Comparison of ENCODE assay signal across 9 cellular contexts in genomic region chr15:85010472-85011209, GRCh38. TPM values are rescaled to one million over a fixed set of nuclear protein-coding genes. Genes with fewer than 3 reads are reported as not detected.
DNase-seq lines count a peak whose midpoint lies in the region; ATAC-seq, FAIRE-seq and TF ChIP-seq lines count a peak whose summit lies in the region.
"Had no signal": no experiment of that assay in that cellular context is flagged by ENCODE, and none has a peak within 500 bp of the region (broad histone marks: within the 10 kb centered on the region; RNA-seq: fewer than 3 reads in every experiment).

No MANE protein-coding gene starts in this region.

- H3K36me3 ChIP-seq in CD8-positive, alpha-beta T cell (ENCODE audit: insufficient read depth, low read length): no peaks in the 10 kb centered on the region

- H3K4me3 Mint-ChIP-seq in CD8-positive, alpha-beta T cell: no peak overlapping the region

- TF ChIP-seq CTCF in CD8-positive, alpha-beta T cell (IDR thresholded peaks at IDR 0.05): no peak
- no peak for TF ChIP-seq CTCF in GM20000 (IDR thresholded peaks at IDR 0.05; ENCODE audit: extremely low read depth, missing control alignments)

- no peak overlapping the region for H3K27ac Mint-ChIP-seq in CD8-positive, alpha-beta T cell

- intact Hi-C loops in CD8-positive, alpha-beta T cell (cut with DNase I, micrococcal nuclease): no loop called here

- no peaks in the 10 kb centered on the region for H3K9me3 Mint-ChIP-seq in CD8-positive, alpha-beta T cell

- no peaks in the 10 kb centered on the region for H3K27me3 Mint-ChIP-seq in CD8-positive, alpha-beta T cell (ENCODE audit: low read depth)

- ATAC-seq in CD8-positive, alpha-beta T cell: no peak
- ATAC-seq in HG03097 (IDR thresholded peaks at IDR 0.05; ENCODE audit: low FRiP score, unreplicated experiment): no peak
- ATAC-seq: Panc1 had no signal

- H3K4me3 ChIP-seq in CD8-positive, alpha-beta T cell (ENCODE audit: low read depth, low read length): no peak overlapping the region

- peaks cover 3% of the 10 kb centered on the region for H3K4me1 ChIP-seq in CD8-positive, alpha-beta T cell (ENCODE audit: insufficient read depth, low read length)

- H3K27me3 ChIP-seq in CD8-positive, alpha-beta T cell (ENCODE audit: insufficient read depth, low read length): no peaks in the 10 kb centered on the region

- CTCF ChIA-PET in CD8-positive, alpha-beta T cell (lab: Charles Lee): no interaction called here

- no peak for TF ChIP-seq POLR2A in H54 (IDR thresholded peaks at IDR 0.05; ENCODE audit: low read depth, low read length)

- FAIRE-seq in H54 (lab: Jason Lieb, UNC): peak; percentile 38

- peaks cover 29% of the 10 kb centered on the region for H3K4me1 Mint-ChIP-seq in CD8-positive, alpha-beta T cell (ENCODE audit: low read depth)

- H3K27ac ChIP-seq in CD8-positive, alpha-beta T cell (ENCODE audit: low read depth, low read length): no peak overlapping the region

- no peaks in the 10 kb centered on the region for H3K36me3 Mint-ChIP-seq in CD8-positive, alpha-beta T cell

- H3K9me3 ChIP-seq in CD8-positive, alpha-beta T cell (ENCODE audit: low read length): no peaks in the 10 kb centered on the region

- POLR2A ChIA-PET in CD8-positive, alpha-beta T cell (lab: Charles Lee): interaction anchor here (1.4 kb wide), 1 partner anchor 10 kb away, joined by 4 read pairs; no protein-coding TSS in a partner anchor

- DNase-seq in H54 (ENCODE audit: insufficient read length, low spot score) (peak; percentile 7), SW480 (ENCODE audit: low spot score) (peak; percentile 36), iris pigment epithelial cell (ENCODE audit: low read depth) (peak; percentile 23), stromal cell of bone marrow (ENCODE audit: low read depth) (peak; percentile 38), NCI-H748 (lab: John Stamatoyannopoulos, UW; ENCODE audit: unreplicated experiment) (no peak), GM20000 (ENCODE audit: low spot score) (no peak)
- DNase-seq in CD8-positive, alpha-beta T cell: no peak

RNA-seq across cellular contexts. Expression of gene PDE8A, which starts 29.0 kb away (rescaled TPM):
- total RNA-seq in CD8-positive, alpha-beta T cell: 10 to 100 TPM; 16.4 to 19.7 TPM

Comparison
In these comparisons a context has a peak if more than half of its experiments do, and no peak if none do; other contexts are left out.
1. DNase-seq: peak in H54 (single experiment), SW480 (single experiment), iris pigment epithelial cell (single experiment) and stromal cell of bone marrow (single experiment); none in CD8-positive, alpha-beta T cell (0 of 7), NCI-H748 (single experiment) and GM20000 (single experiment).